22 cellular contexts compared by ENCODE assay signal in genomic region chr12:57027805-57028153, GRCh38. TPM values are rescaled to one million over a fixed set of nuclear protein-coding genes. Genes with fewer than 3 reads are reported as not detected.
A peak's percentile ranks its signal among the peaks of the same experiment; 100 is the strongest.
DNase-seq lines count a peak whose midpoint lies in the region; ATAC-seq and TF ChIP-seq lines count a peak whose summit lies in the region.
"Had no signal": no experiment of that assay in that cellular context is flagged by ENCODE, and none has a peak within 500 bp of the region (broad histone marks: within the 10 kb centered on the region; RNA-seq: fewer than 3 reads in every experiment).

No MANE protein-coding gene starts in this region.

- TF ChIP-seq POLR2A in sigmoid colon (IDR thresholded peaks at IDR 0.05): no peak

- intact Hi-C loops in Caco-2 (cut with micrococcal nuclease; ENCODE audit: unreplicated experiment) (no loop called here), sigmoid colon (cut with DNase I) (no loop called here)

- H3K4me3 ChIP-seq in Caco-2 (ENCODE audit: low read depth, low read length): no peak overlapping the region
- H3K4me3 ChIP-seq in sigmoid colon: no peak overlapping the region
- H3K4me3 ChIP-seq: thyroid gland had no signal

- no peaks in the 10 kb centered on the region for H3K9me3 Mint-ChIP-seq in activated naive CD4-positive, alpha-beta T cell treated with anti-CD3 and anti-CD28 coated beads, Interleukin-2, amount 50 U/mL, for 24 hours
- H3K9me3 Mint-ChIP-seq in activated naive CD8-positive, alpha-beta T cell treated with anti-CD3 and anti-CD28 coated beads, Interleukin-2, amount 50 U/mL, for 24 hours: no peaks in the 10 kb centered on the region
- no peaks in the 10 kb centered on the region for H3K9me3 Mint-ChIP-seq in stimulated activated effector memory CD8-positive, alpha-beta T cell treated with anti-CD3 and anti-CD28 coated beads, Interleukin-12 subunit alpha, Interleukin-12 subunit beta, amount 100 ng/mL, for 72 hours
- no peaks in the 10 kb centered on the region for H3K9me3 Mint-ChIP-seq in Caco-2 (ENCODE audit: unreplicated experiment)

- peak overlapping the region; percentile 92 for H3K27ac Mint-ChIP-seq in activated naive CD4-positive, alpha-beta T cell treated with anti-CD3 and anti-CD28 coated beads, Interleukin-2, amount 50 U/mL, for 24 hours
- H3K27ac Mint-ChIP-seq in activated naive CD8-positive, alpha-beta T cell treated with anti-CD3 and anti-CD28 coated beads, Interleukin-2, amount 50 U/mL, for 24 hours: peak overlapping the region; percentile 91
- H3K27ac Mint-ChIP-seq in stimulated activated effector memory CD8-positive, alpha-beta T cell treated with anti-CD3 and anti-CD28 coated beads, Interleukin-12 subunit alpha, Interleukin-12 subunit beta, amount 100 ng/mL, for 72 hours: peak overlapping the region; percentile 39
- H3K27ac Mint-ChIP-seq in Caco-2 (ENCODE audit: unreplicated experiment): no peak overlapping the region

- ATAC-seq in activated naive CD8-positive, alpha-beta T cell treated with anti-CD3 and anti-CD28 coated beads, Interleukin-2, amount 50 U/mL, for 24 hours: peak; percentile 67
- ATAC-seq in stimulated activated effector memory CD8-positive, alpha-beta T cell treated with anti-CD3 and anti-CD28 coated beads, Interleukin-12 subunit alpha, Interleukin-12 subunit beta, amount 100 ng/mL, for 72 hours: peak; percentile 36
- ATAC-seq: HCT116, HepG2, left lobe of liver had no signal

- H3K27me3 ChIP-seq in Caco-2 (replicated peaks; ENCODE audit: control insufficient read depth, insufficient read depth, low read length) (no peaks in the 10 kb centered on the region), sigmoid colon (no peaks in the 10 kb centered on the region)
- H3K27me3 ChIP-seq: thyroid gland had no signal

- WGBS in sigmoid colon, 2 donors: 70 to 80% methylated on average over 5 of the region's 5 CpGs

- no TSS peak for BruUV-seq in Caco-2 (replicated peaks; lab: Mats Ljungman, UMichigan)

- TF ChIP-seq EP300 in sigmoid colon (IDR thresholded peaks at IDR 0.05): no peak

- peak overlapping the region in 2 of 4 donors; percentile 54 to 59 for H3K27ac ChIP-seq in sigmoid colon
- H3K27ac ChIP-seq: RWPE1, thyroid gland, VCaP had no signal

- no peak for DNase-seq in activated naive CD4-positive, alpha-beta T cell (lab: John Stamatoyannopoulos, UW)
- DNase-seq in NCI-H2171 treated with DMSO at 0.1 percent for 48 hours (lab: John Stamatoyannopoulos, UW): peak; percentile 58
- DNase-seq in activated naive CD8-positive, alpha-beta T cell treated with anti-CD3 and anti-CD28 coated beads, Interleukin-2, amount 50 U/mL, for 24 hours: no peak
- DNase-seq in stimulated activated effector memory CD8-positive, alpha-beta T cell treated with anti-CD3 and anti-CD28 coated beads, Interleukin-12 subunit alpha, Interleukin-12 subunit beta, amount 100 ng/mL, for 72 hours (ENCODE audit: low spot score in 2 of 2): no peak
- DNase-seq in Caco-2: no peak
- DNase-seq in NCI-H1417 (lab: John Stamatoyannopoulos, UW): no peak
- DNase-seq in sigmoid colon: no peak
- DNase-seq: activated CD8-positive, alpha-beta memory T cell treated with anti-CD3 and anti-CD28 coated beads, Interleukin-2, amount 50 U/mL, for 4 hours; AML-193; cerebellar nuclear complex; NCI-H2029 treated with DMSO at 0.1 percent for 48 hours; NK-92 treated with Interleukin-12 subunit alpha and Interleukin-12 subunit beta, amount 100 ng/mL, for 24 hours; stimulated activated CD4-positive, alpha-beta T cell treated with anti-CD3 and anti-CD28 coated beads, Interleukin-4, amount 100 ng/mL, for 1 hour; SW 1271; thyroid gland had no signal

- H3K4me3 Mint-ChIP-seq in activated naive CD4-positive, alpha-beta T cell treated with anti-CD3 and anti-CD28 coated beads, Interleukin-2, amount 50 U/mL, for 24 hours: peak overlapping the region; percentile 73
- H3K4me3 Mint-ChIP-seq in activated naive CD8-positive, alpha-beta T cell treated with anti-CD3 and anti-CD28 coated beads, Interleukin-2, amount 50 U/mL, for 24 hours: peak overlapping the region; percentile 54
- H3K4me3 Mint-ChIP-seq in stimulated activated effector memory CD8-positive, alpha-beta T cell treated with anti-CD3 and anti-CD28 coated beads, Interleukin-12 subunit alpha, Interleukin-12 subunit beta, amount 100 ng/mL, for 72 hours: no peak overlapping the region
- H3K4me3 Mint-ChIP-seq in Caco-2 (ENCODE audit: unreplicated experiment): no peak overlapping the region

- H3K4me1 ChIP-seq in Caco-2: no peaks in the 10 kb centered on the region
- peaks cover 0 to 49% (median 35%) of the 10 kb centered on the region in 4 donors for H3K4me1 ChIP-seq in sigmoid colon
- H3K4me1 ChIP-seq: thyroid gland had no signal

- CTCF ChIA-PET in Caco-2 (lab: Charles Lee): interaction anchor here (0.7 to 1.4 kb wide), 3 partner anchors 19 to 84 kb away, joined by 3 to 5 read pairs (median 3); no protein-coding TSS in a partner anchor

- no peaks in the 10 kb centered on the region for H3K27me3 Mint-ChIP-seq in activated naive CD4-positive, alpha-beta T cell treated with anti-CD3 and anti-CD28 coated beads, Interleukin-2, amount 50 U/mL, for 24 hours
- no peaks in the 10 kb centered on the region for H3K27me3 Mint-ChIP-seq in activated naive CD8-positive, alpha-beta T cell treated with anti-CD3 and anti-CD28 coated beads, Interleukin-2, amount 50 U/mL, for 24 hours
- no peaks in the 10 kb centered on the region for H3K27me3 Mint-ChIP-seq in Caco-2 (ENCODE audit: insufficient read depth, unreplicated experiment)

- H3K36me3 ChIP-seq in Caco-2 (ENCODE audit: control insufficient read depth, insufficient read depth, low read length) (no peaks in the 10 kb centered on the region), sigmoid colon (no peaks in the 10 kb centered on the region)
- H3K36me3 ChIP-seq: thyroid gland had no signal

- TF ChIP-seq CTCF in Caco-2 (IDR thresholded peaks at IDR 0.05; ENCODE audit: insufficient read depth in 1 of 2, low read depth in 1 of 2, low read length in 1 of 2, severe bottlenecking in 1 of 2, unreplicated experiment in 1 of 2) (no peak), sigmoid colon (IDR thresholded peaks at IDR 0.05) (no peak)

- H3K36me3 Mint-ChIP-seq in activated naive CD4-positive, alpha-beta T cell treated with anti-CD3 and anti-CD28 coated beads, Interleukin-2, amount 50 U/mL, for 24 hours: no peaks in the 10 kb centered on the region
- H3K36me3 Mint-ChIP-seq in activated naive CD8-positive, alpha-beta T cell treated with anti-CD3 and anti-CD28 coated beads, Interleukin-2, amount 50 U/mL, for 24 hours (ENCODE audit: low read depth): no peaks in the 10 kb centered on the region
- no peaks in the 10 kb centered on the region for H3K36me3 Mint-ChIP-seq in stimulated activated effector memory CD8-positive, alpha-beta T cell treated with anti-CD3 and anti-CD28 coated beads, Interleukin-12 subunit alpha, Interleukin-12 subunit beta, amount 100 ng/mL, for 72 hours
- no peaks in the 10 kb centered on the region for H3K36me3 Mint-ChIP-seq in Caco-2 (ENCODE audit: insufficient read depth, unreplicated experiment)

- H3K9me3 ChIP-seq in Caco-2 (no peaks in the 10 kb centered on the region), sigmoid colon (no peaks in the 10 kb centered on the region)
- H3K9me3 ChIP-seq: thyroid gland had no signal

- POLR2A ChIA-PET in Caco-2 (lab: Charles Lee): interaction anchor here (0.6 kb wide), 1 partner anchor 461 kb away, joined by 3 read pairs; no protein-coding TSS in a partner anchor

- peaks cover 67% of the 10 kb centered on the region for H3K4me1 Mint-ChIP-seq in activated naive CD4-positive, alpha-beta T cell treated with anti-CD3 and anti-CD28 coated beads, Interleukin-2, amount 50 U/mL, for 24 hours
- peaks cover 43% of the 10 kb centered on the region for H3K4me1 Mint-ChIP-seq in activated naive CD8-positive, alpha-beta T cell treated with anti-CD3 and anti-CD28 coated beads, Interleukin-2, amount 50 U/mL, for 24 hours
- peaks cover 40% of the 10 kb centered on the region for H3K4me1 Mint-ChIP-seq in stimulated activated effector memory CD8-positive, alpha-beta T cell treated with anti-CD3 and anti-CD28 coated beads, Interleukin-12 subunit alpha, Interleukin-12 subunit beta, amount 100 ng/mL, for 72 hours
- peaks cover 8% of the 10 kb centered on the region for H3K4me1 Mint-ChIP-seq in Caco-2 (ENCODE audit: low read depth, unreplicated experiment)

RNA-seq across cellular contexts. Expression of gene TAC3, which starts 11.4 kb away (rescaled TPM):
- total RNA-seq in Caco-2 (2022): 1.6 and 3.1 TPM in 2 replicates
- total RNA-seq in sigmoid colon: 1 to 10 TPM in 2 of 4 donors, under 1 TPM in 1, not detected in 1; 0.66 to 4.5 (median 3.9) TPM
- polyA plus RNA-seq in sigmoid colon: 1 to 10 TPM in 1 of 3 donors, not detected in 2; 4.1 TPM
- total RNA-seq: left lobe of liver, omental fat pad, thyroid gland had no signal

RNA-seq across cellular contexts. Expression of gene ZBTB39, which starts 21.4 kb away (rescaled TPM):
- total RNA-seq in Caco-2 (2022) (12.2 and 12.8 TPM in 2 replicates), sigmoid colon (1 to 10 TPM; 5.0 to 6.4 (median 5.6) TPM)
- 1 to 10 TPM in 2 of 3 donors, under 1 TPM in 1; 0.69 to 2.6 (median 1.2) TPM for polyA plus RNA-seq in sigmoid colon

RNA-seq across cellular contexts. Expression of gene MYO1A, which starts 22.1 kb away (rescaled TPM):
- total RNA-seq in Caco-2 (2022) (9.3 and 11.9 TPM in 2 replicates), sigmoid colon (1 to 10 TPM in 2 of 4 donors, under 1 TPM in 2; 0.71 to 7.2 (median 1.3) TPM)
- 100 to 1,000 TPM in 2 of 3 donors, 10 to 100 TPM in 1; 89.5 to 112 (median 103) TPM for polyA plus RNA-seq in sigmoid colon
- total RNA-seq: thyroid gland had no signal

RNA-seq across cellular contexts. Expression of gene NEMP1, which starts 50.8 kb away (rescaled TPM):
- total RNA-seq in Caco-2 (2022): 38.3 and 40.1 TPM in 2 replicates
- total RNA-seq in sigmoid colon: 10 to 100 TPM; 11.5 to 13.6 (median 12.7) TPM
- 1 to 10 TPM in 1 of 3 donors, under 1 TPM in 2; 0.60 to 6.2 (median 0.92) TPM for polyA plus RNA-seq in sigmoid colon

Comparison
In these comparisons a context has a peak if more than half of its experiments do, and no peak if none do; other contexts are left out.
1. H3K4me3 Mint-ChIP-seq: peak in activated naive CD4-positive, alpha-beta T cell treated with anti-CD3 and anti-CD28 coated beads, Interleukin-2, amount 50 U/mL, for 24 hours (single experiment) and activated naive CD8-positive, alpha-beta T cell treated with anti-CD3 and anti-CD28 coated beads, Interleukin-2, amount 50 U/mL, for 24 hours (single experiment); none in stimulated activated effector memory CD8-positive, alpha-beta T cell treated with anti-CD3 and anti-CD28 coated beads, Interleukin-12 subunit alpha, Interleukin-12 subunit beta, amount 100 ng/mL, for 72 hours (single experiment) and Caco-2 (single experiment).